In the genomic region with DNA sequence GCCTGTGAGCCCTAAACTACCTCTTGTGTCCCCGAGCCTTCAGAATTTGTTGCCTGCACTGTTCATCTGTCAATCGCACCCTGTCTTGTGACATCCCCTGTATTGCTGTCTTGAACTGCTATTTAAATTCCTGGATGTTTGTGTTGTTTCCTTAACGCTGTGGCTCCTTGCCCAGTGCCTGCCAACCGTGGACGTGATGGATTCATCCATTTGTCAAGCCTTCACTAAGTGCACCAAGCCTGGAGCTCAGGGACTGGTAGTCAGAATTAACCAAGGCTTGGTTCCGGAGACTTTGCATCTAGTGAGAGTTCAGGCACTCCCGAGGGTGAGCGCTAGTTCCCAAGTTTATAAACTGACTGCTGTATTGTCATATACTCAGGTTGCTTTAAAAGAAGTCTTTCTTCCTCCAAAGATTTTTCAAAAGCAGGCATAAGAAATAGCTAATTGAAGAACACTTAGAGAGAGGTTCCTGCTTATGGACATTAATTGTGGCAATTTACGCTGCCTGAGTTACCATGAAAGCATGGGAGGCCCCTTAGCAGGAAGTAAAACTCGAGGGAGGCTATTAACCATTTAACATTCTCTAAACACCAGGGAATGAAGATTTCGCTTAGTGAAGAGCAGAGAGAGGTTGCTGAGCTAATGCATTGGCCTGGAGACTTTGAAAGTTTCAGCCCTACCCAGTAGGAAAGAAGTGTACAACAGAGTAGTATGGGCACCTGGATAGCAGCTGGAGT, we compare ENCODE assay signal across 11 cellular contexts. TPM values are rescaled to one million over a fixed set of nuclear protein-coding genes. Genes with fewer than 3 reads are reported as not detected.
DNase-seq lines count a peak whose midpoint lies in the region; ATAC-seq and TF ChIP-seq lines count a peak whose summit lies in the region.
"Had no signal": no experiment of that assay in that cellular context is flagged by ENCODE, and none has a peak within 500 bp of the region (broad histone marks: within the 10 kb centered on the region; RNA-seq: fewer than 3 reads in every experiment).

No MANE protein-coding gene starts in this region.

- H3K4me1 Mint-ChIP-seq in CD4-positive, CD25-positive, alpha-beta regulatory T cell = peaks cover 0 to 7% (median 2%) of the 10 kb centered on the region in 4 donors
- peaks cover 0 to 6% of the 10 kb centered on the region in 2 donors for H3K4me1 Mint-ChIP-seq in stimulated activated naive B cell treated with anti-CD40 and anti-IgM and Interleukin-4, amounts not matched to agents 10 μg/mL and 1 μg/mL and 100 μg/mL, for 72 hours
- peaks cover 9 to 28% (median 15%) of the 10 kb centered on the region in 4 donors for H3K4me1 Mint-ChIP-seq in naive thymus-derived CD8-positive, alpha-beta T cell

- no peak for DNase-seq in CD4-positive, CD25-positive, alpha-beta regulatory T cell
- DNase-seq in NCI-H69 (lab: John Stamatoyannopoulos, UW) (peak; percentile 18), esophagus muscularis mucosa (ENCODE audit: extremely low spot score) (no peak), NCI-H524 treated with DMSO at 0.1 percent for 48 hours (lab: John Stamatoyannopoulos, UW) (no peak), NCI-H748 (lab: John Stamatoyannopoulos, UW; ENCODE audit: unreplicated experiment) (no peak)
- no peak for DNase-seq in stimulated activated naive B cell treated with anti-CD40 and anti-IgM and Interleukin-4, amounts not matched to agents 10 μg/mL and 1 μg/mL and 100 μg/mL, for 72 hours
- no peak for DNase-seq in naive thymus-derived CD8-positive, alpha-beta T cell
- DNase-seq: activated T-cell treated with anti-CD3 and anti-CD28 coated beads for 4 hours, colonic mucosa had no signal

- H3K4me2 ChIP-seq in neural cell (ENCODE audit: low read length) = no peak overlapping the region

- H3K36me3 Mint-ChIP-seq in CD4-positive, CD25-positive, alpha-beta regulatory T cell = no peaks in the 10 kb centered on the region
- no peaks in the 10 kb centered on the region for H3K36me3 Mint-ChIP-seq in stimulated activated naive B cell treated with anti-CD40 and anti-IgM and Interleukin-4, amounts not matched to agents 10 μg/mL and 1 μg/mL and 100 μg/mL, for 72 hours
- no peaks in the 10 kb centered on the region for H3K36me3 Mint-ChIP-seq in naive thymus-derived CD8-positive, alpha-beta T cell

- intact Hi-C loops in esophagus muscularis mucosa (cut with DNase I) = no loop called here

- no peaks in the 10 kb centered on the region for H3F3A ChIP-seq in neural cell (ENCODE audit: insufficient read depth, low read length, poor library complexity, severe bottlenecking)

- H2AFZ ChIP-seq in neural cell (ENCODE audit: low read depth, low read length) = no peak overlapping the region

- H3K27ac ChIP-seq in CD4-positive, CD25-positive, alpha-beta regulatory T cell (ENCODE audit: insufficient read depth, low read length, poor library complexity, severe bottlenecking) = no peak overlapping the region
- H3K27ac ChIP-seq in esophagus muscularis mucosa (replicated peaks in 1 of 4) (peak overlapping the region; percentile 59 to 78 (median 66)), neural cell (ENCODE audit: low read length) (no peak overlapping the region)
- H3K27ac ChIP-seq: colonic mucosa had no signal

- no peak for TF ChIP-seq RAD21 in neural cell (conservative IDR thresholded peaks at IDR 0.05)

- H3K27me3 ChIP-seq in CD4-positive, CD25-positive, alpha-beta regulatory T cell (ENCODE audit: control insufficient read depth, insufficient read depth, low read length) = no peaks in the 10 kb centered on the region
- H3K27me3 ChIP-seq in esophagus muscularis mucosa (no peaks in the 10 kb centered on the region), neural cell (ENCODE audit: insufficient read depth, low read depth, low read length) (no peaks in the 10 kb centered on the region)
- H3K27me3 ChIP-seq: colonic mucosa had no signal

- no peaks in the 10 kb centered on the region for H3K4me1 ChIP-seq in CD4-positive, CD25-positive, alpha-beta regulatory T cell (ENCODE audit: control insufficient read depth, insufficient read depth, low read length, poor library complexity, severe bottlenecking)
- peaks cover 30 to 56% (median 46%) of the 10 kb centered on the region in 4 donors for H3K4me1 ChIP-seq in esophagus muscularis mucosa
- H3K4me1 ChIP-seq: colonic mucosa had no signal

- H3K36me3 ChIP-seq in CD4-positive, CD25-positive, alpha-beta regulatory T cell (ENCODE audit: control insufficient read depth, insufficient read depth, low read length) = no peaks in the 10 kb centered on the region
- H3K36me3 ChIP-seq in esophagus muscularis mucosa = peaks cover 0 to 5% (median 0%) of the 10 kb centered on the region in 4 donors
- no peaks in the 10 kb centered on the region for H3K36me3 ChIP-seq in neural cell (ENCODE audit: insufficient read depth, low read length)
- H3K36me3 ChIP-seq: colonic mucosa had no signal

- ATAC-seq in CD4-positive, CD25-positive, alpha-beta regulatory T cell (ENCODE audit: low read depth in 2 of 2) = no peak
- no peak for ATAC-seq in stimulated activated naive B cell treated with anti-CD40 and anti-IgM and Interleukin-4, amounts not matched to agents 10 μg/mL and 1 μg/mL and 100 μg/mL, for 72 hours (replicated peaks)
- no peak for ATAC-seq in naive thymus-derived CD8-positive, alpha-beta T cell

- H3K27me3 Mint-ChIP-seq in CD4-positive, CD25-positive, alpha-beta regulatory T cell = peaks cover 16% of the 10 kb centered on the region
- H3K27me3 Mint-ChIP-seq in stimulated activated naive B cell treated with anti-CD40 and anti-IgM and Interleukin-4, amounts not matched to agents 10 μg/mL and 1 μg/mL and 100 μg/mL, for 72 hours = no peaks in the 10 kb centered on the region
- H3K27me3 Mint-ChIP-seq in naive thymus-derived CD8-positive, alpha-beta T cell = no peaks in the 10 kb centered on the region
- H3K27me3 Mint-ChIP-seq: stimulated activated naive CD8-positive, alpha-beta T cell treated with anti-CD3 and anti-CD28 coated beads, Interleukin-15, Interleukin-2, amounts not matched to agents 100 ng/mL and 50 ng/mL, for 24 hours had no signal

- no peaks in the 10 kb centered on the region for H3K79me2 ChIP-seq in neural cell (replicated peaks; ENCODE audit: insufficient read depth, low read length)

- H3K9ac ChIP-seq in neural cell (ENCODE audit: low read length) = no peak overlapping the region

- TF ChIP-seq EP300 in esophagus muscularis mucosa (IDR thresholded peaks at IDR 0.05) (no peak), neural cell (conservative IDR thresholded peaks at IDR 0.05; ENCODE audit: poor library complexity, severe bottlenecking) (peak; percentile 10)

- H3K9me3 Mint-ChIP-seq in CD4-positive, CD25-positive, alpha-beta regulatory T cell = no peaks in the 10 kb centered on the region
- H3K9me3 Mint-ChIP-seq in stimulated activated naive B cell treated with anti-CD40 and anti-IgM and Interleukin-4, amounts not matched to agents 10 μg/mL and 1 μg/mL and 100 μg/mL, for 72 hours = no peaks in the 10 kb centered on the region
- no peaks in the 10 kb centered on the region for H3K9me3 Mint-ChIP-seq in naive thymus-derived CD8-positive, alpha-beta T cell
- H3K9me3 Mint-ChIP-seq: stimulated activated naive CD8-positive, alpha-beta T cell treated with anti-CD3 and anti-CD28 coated beads, Interleukin-15, Interleukin-2, amounts not matched to agents 100 ng/mL and 50 ng/mL, for 24 hours had no signal

- no peaks in the 10 kb centered on the region for H4K20me1 ChIP-seq in neural cell (ENCODE audit: insufficient read depth)

- H3K4me3 ChIP-seq in CD4-positive, CD25-positive, alpha-beta regulatory T cell (ENCODE audit: low read depth, low read length) = no peak overlapping the region
- no peak overlapping the region for H3K4me3 ChIP-seq in esophagus muscularis mucosa
- H3K4me3 ChIP-seq in neural cell (ENCODE audit: low read length) = no peak overlapping the region
- H3K4me3 ChIP-seq: colonic mucosa had no signal

- TF ChIP-seq POLR2A in esophagus muscularis mucosa (IDR thresholded peaks at IDR 0.05; ENCODE audit: low read depth) = no peak

- H3K9me2 ChIP-seq in neural cell (ENCODE audit: insufficient read depth, low read length) = no peaks in the 10 kb centered on the region

- TF ChIP-seq CTCF in esophagus muscularis mucosa (IDR thresholded peaks at IDR 0.05) (no peak), neural cell (IDR thresholded peaks at IDR 0.05; ENCODE audit: poor library complexity, severe bottlenecking) (no peak)

- POLR2A ChIA-PET in naive thymus-derived CD8-positive, alpha-beta T cell (lab: Charles Lee) = interaction anchor here (1.0 kb wide), 1 partner anchor 13 kb away, joined by 3 read pairs; no protein-coding TSS in a partner anchor

- no peaks in the 10 kb centered on the region for H3K9me3 ChIP-seq in CD4-positive, CD25-positive, alpha-beta regulatory T cell (ENCODE audit: control insufficient read depth in 2 of 2, low read length in 2 of 2)
- H3K9me3 ChIP-seq in esophagus muscularis mucosa = no peaks in the 10 kb centered on the region
- H3K9me3 ChIP-seq in neural cell (ENCODE audit: low read length) = no peaks in the 10 kb centered on the region
- H3K9me3 ChIP-seq: colonic mucosa had no signal

- H3K4me3 Mint-ChIP-seq in CD4-positive, CD25-positive, alpha-beta regulatory T cell = no peak overlapping the region
- H3K4me3 Mint-ChIP-seq in stimulated activated naive B cell treated with anti-CD40 and anti-IgM and Interleukin-4, amounts not matched to agents 10 μg/mL and 1 μg/mL and 100 μg/mL, for 72 hours = no peak overlapping the region
- H3K4me3 Mint-ChIP-seq in naive thymus-derived CD8-positive, alpha-beta T cell = no peak overlapping the region
- H3K4me3 Mint-ChIP-seq: stimulated activated naive CD8-positive, alpha-beta T cell treated with anti-CD3 and anti-CD28 coated beads, Interleukin-15, Interleukin-2, amounts not matched to agents 100 ng/mL and 50 ng/mL, for 24 hours had no signal

- H3K27ac Mint-ChIP-seq in CD4-positive, CD25-positive, alpha-beta regulatory T cell = peak overlapping the region in 2 of 3 donors; percentile 30 to 79
- no peak overlapping the region for H3K27ac Mint-ChIP-seq in stimulated activated naive B cell treated with anti-CD40 and anti-IgM and Interleukin-4, amounts not matched to agents 10 μg/mL and 1 μg/mL and 100 μg/mL, for 72 hours
- peak overlapping the region in 3 of 10 donors; percentile 44 to 74 (median 63) for H3K27ac Mint-ChIP-seq in naive thymus-derived CD8-positive, alpha-beta T cell
- H3K27ac Mint-ChIP-seq: stimulated activated naive CD8-positive, alpha-beta T cell treated with anti-CD3 and anti-CD28 coated beads, Interleukin-15, Interleukin-2, amounts not matched to agents 100 ng/mL and 50 ng/mL, for 24 hours had no signal

- 23% methylated on average over 11 of the region's 11 CpGs for WGBS in esophagus muscularis mucosa

TF ChIP-seq in neural cell, 6 proteins besides CTCF, POLR2A, EP300 and RAD21:
- TF ChIP-seq POLR2AphosphoS5 (IDR thresholded peaks at IDR 0.05) (peak; percentile 14), EZH2 (IDR thresholded peaks at IDR 0.05; ENCODE audit: borderline replicate concordance, insufficient read depth, low read length, poor library complexity, severe bottlenecking) (no peak)

RNA-seq across cellular contexts. Expression of gene RGS3, which starts 29.0 kb away (rescaled TPM):
- total RNA-seq in CD4-positive, CD25-positive, alpha-beta regulatory T cell = 12.6 TPM
- 10 to 100 TPM in 3 of 4 donors, 1 to 10 TPM in 1; 8.5 to 15.5 (median 11.3) TPM for polyA plus RNA-seq in CD4-positive, CD25-positive, alpha-beta regulatory T cell
- 100 to 1,000 TPM in 1 of 4 donors, 10 to 100 TPM in 3; 37.3 to 121 (median 68.5) TPM for total RNA-seq in esophagus muscularis mucosa
- polyA plus RNA-seq in neural cell = 25.3 and 36.4 TPM in 2 replicates
- polyA minus RNA-seq in neural cell = 22.7 and 23.6 TPM in 2 replicates
- total RNA-seq in naive thymus-derived CD8-positive, alpha-beta T cell = 10 to 100 TPM; 27.8 to 29.5 TPM
- 10 to 100 TPM; 17.9 to 33.4 (median 26.1) TPM for polyA plus RNA-seq in naive thymus-derived CD8-positive, alpha-beta T cell

Comparison
In these comparisons a context has a peak if more than half of its experiments do, and no peak if none do; other contexts are left out.
1. H3K27ac ChIP-seq: peak in esophagus muscularis mucosa (4 of 4); none in CD4-positive, CD25-positive, alpha-beta regulatory T cell (single experiment) and neural cell (single experiment).